In the genomic region with DNA sequence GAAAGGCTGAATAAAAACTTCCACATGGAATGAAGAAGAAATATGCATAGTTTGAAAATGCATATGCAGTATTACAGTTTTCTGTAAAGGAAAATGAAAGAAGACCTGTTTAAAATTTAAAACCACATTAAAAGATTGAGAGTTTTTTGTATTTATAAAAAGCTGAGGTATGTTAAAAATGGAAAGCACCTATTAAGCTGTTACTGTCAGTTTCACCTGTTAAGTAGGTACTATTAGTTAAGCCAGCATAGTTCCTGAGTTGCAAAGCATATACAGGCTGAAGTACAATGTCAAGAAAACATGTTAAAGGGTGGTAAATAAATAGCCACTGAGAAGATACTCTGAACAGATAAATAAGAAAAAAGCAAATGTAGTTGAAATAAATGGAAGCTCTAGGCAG, we compare ENCODE assay signal across 20 cellular contexts.
DNase-seq lines count a peak whose midpoint lies in the region; ATAC-seq and TF ChIP-seq lines count a peak whose summit lies in the region.
"Had no signal": no experiment of that assay in that cellular context is flagged by ENCODE, and none has a peak within 500 bp of the region (broad histone marks: within the 10 kb centered on the region; RNA-seq: fewer than 3 reads in every experiment).

No MANE protein-coding gene starts in this region.

- BruUV-seq in A673 (replicated peaks; lab: Mats Ljungman, UMichigan), result no TSS peak

- no peaks in the 10 kb centered on the region for H3K36me3 ChIP-seq in GM23248 (ENCODE audit: low read depth)
- H3K36me3 ChIP-seq in naive thymus-derived CD4-positive, alpha-beta T cell (ENCODE audit: control insufficient read depth in 2 of 3, insufficient read depth in 3 of 3, low read length in 3 of 3), result no peaks in the 10 kb centered on the region
- no peaks in the 10 kb centered on the region for H3K36me3 ChIP-seq in upper lobe of left lung
- H3K36me3 ChIP-seq in A673 (ENCODE audit: insufficient read depth, low read length, poor library complexity, severe bottlenecking), result no peaks in the 10 kb centered on the region
- H3K36me3 ChIP-seq: uterus had no signal

- H3K9me3 ChIP-seq in GM23248 (ENCODE audit: low read depth) (no peaks in the 10 kb centered on the region), upper lobe of left lung (no peaks in the 10 kb centered on the region), A673 (ENCODE audit: low read depth, low read length, poor library complexity, severe bottlenecking) (no peaks in the 10 kb centered on the region)
- no peaks in the 10 kb centered on the region for H3K9me3 ChIP-seq in naive thymus-derived CD4-positive, alpha-beta T cell (ENCODE audit: control insufficient read depth in 2 of 3, low read length in 3 of 3)
- H3K9me3 ChIP-seq: uterus had no signal

- ATAC-seq in activated CD8-positive, alpha-beta memory T cell treated with anti-CD3 and anti-CD28 coated beads, Interleukin-2, amount 10 ng/mL, durations not matched to agents 7 days and 5 days, result no peak
- no peak for ATAC-seq in activated T-helper 17 cell treated with anti-CD3 and anti-CD28 coated beads, Interleukin-2, amount 50 U/mL, for 72 hours (replicated peaks)
- ATAC-seq in naive thymus-derived CD4-positive, alpha-beta T cell, result peak; percentile 55
- ATAC-seq in upper lobe of left lung (ENCODE audit: low FRiP score in 2 of 2), result no peak
- ATAC-seq: left lobe of liver had no signal

- POLR2A ChIA-PET in naive thymus-derived CD4-positive, alpha-beta T cell (lab: Charles Lee), result interaction anchor here (0.7 kb wide), 1 partner anchor 174 kb away, joined by 3 read pairs; no protein-coding TSS in a partner anchor
- POLR2A ChIA-PET in A673 (lab: Charles Lee; ENCODE audit: low non-redundant PET), result interaction anchor here (0.6 kb wide), 1 partner anchor 23 kb away, joined by 3 read pairs; no protein-coding TSS in a partner anchor

- H4K20me1 ChIP-seq in GM23248 (ENCODE audit: insufficient read depth), result no peaks in the 10 kb centered on the region

- no peaks in the 10 kb centered on the region for H3K9me3 Mint-ChIP-seq in activated CD8-positive, alpha-beta memory T cell treated with anti-CD3 and anti-CD28 coated beads, Interleukin-2, amount 10 ng/mL, durations not matched to agents 7 days and 5 days (ENCODE audit: low read depth)
- no peaks in the 10 kb centered on the region for H3K9me3 Mint-ChIP-seq in activated T-helper 17 cell treated with anti-CD3 and anti-CD28 coated beads, Interleukin-2, amount 50 U/mL, for 72 hours
- H3K9me3 Mint-ChIP-seq in naive thymus-derived CD4-positive, alpha-beta T cell, result no peaks in the 10 kb centered on the region
- H3K9me3 Mint-ChIP-seq: brain, HFFc6 had no signal

- H3K4me1 ChIP-seq in GM23248 (ENCODE audit: insufficient read depth), result peaks cover 34% of the 10 kb centered on the region
- peaks cover 0 to 54% of the 10 kb centered on the region in 2 donors for H3K4me1 ChIP-seq in naive thymus-derived CD4-positive, alpha-beta T cell (ENCODE audit: control insufficient read depth in 2 of 2, insufficient read depth in 2 of 2, low read length in 2 of 2)
- peaks cover 6 to 33% (median 15%) of the 10 kb centered on the region in 4 donors for H3K4me1 ChIP-seq in upper lobe of left lung
- H3K4me1 ChIP-seq in A673 (ENCODE audit: insufficient read depth, low read length, poor library complexity, severe bottlenecking), result peaks cover 24% of the 10 kb centered on the region
- H3K4me1 ChIP-seq: uterus had no signal

- TF ChIP-seq EP300 in upper lobe of left lung (IDR thresholded peaks at IDR 0.05), result no peak

- H3K27ac ChIP-seq in GM23248 (peak overlapping the region; percentile 35), upper lobe of left lung (no peak overlapping the region), A673 (ENCODE audit: low read depth, low read length, poor library complexity, severe bottlenecking) (no peak overlapping the region)
- no peak overlapping the region for H3K27ac ChIP-seq in naive thymus-derived CD4-positive, alpha-beta T cell (ENCODE audit: low read depth, low read length)
- H3K27ac ChIP-seq: uterus had no signal

- no peaks in the 10 kb centered on the region for H3K9me2 ChIP-seq in GM23248 (ENCODE audit: insufficient read depth)

- peaks cover 83% of the 10 kb centered on the region for H3K4me1 Mint-ChIP-seq in activated CD8-positive, alpha-beta memory T cell treated with anti-CD3 and anti-CD28 coated beads, Interleukin-2, amount 10 ng/mL, durations not matched to agents 7 days and 5 days
- H3K4me1 Mint-ChIP-seq in activated T-helper 17 cell treated with anti-CD3 and anti-CD28 coated beads, Interleukin-2, amount 50 U/mL, for 72 hours, result peaks cover 56% of the 10 kb centered on the region
- H3K4me1 Mint-ChIP-seq in naive thymus-derived CD4-positive, alpha-beta T cell, result peaks cover 18 to 73% (median 31%) of the 10 kb centered on the region in 7 donors

- DNase-seq in activated CD8-positive, alpha-beta memory T cell treated with anti-CD3 and anti-CD28 coated beads, Interleukin-2, amount 10 ng/mL, durations not matched to agents 7 days and 5 days, result no peak
- DNase-seq in activated CD8-positive, alpha-beta memory T cell treated with anti-CD3 and anti-CD28 coated beads, Interleukin-2, amount 50 U/mL, for 4 hours, result no peak
- DNase-seq in GM23248 (no peak), upper lobe of left lung (no peak), A673 (ENCODE audit: low spot score) (no peak)
- DNase-seq in naive thymus-derived CD4-positive, alpha-beta T cell, result no peak
- no peak for DNase-seq in stimulated activated CD4-positive, alpha-beta T cell treated with anti-CD3 and anti-CD28 coated beads, Interleukin-1b, Interleukin-23, amount 100 ng/mL, for 48 hours
- DNase-seq: activated CD4-positive, CD25-positive, alpha-beta regulatory T cell treated with anti-CD3 and anti-CD28 coated beads, Interleukin-2, amount 50 U/mL, for 72 hours; activated effector memory CD4-positive, alpha-beta T cell treated with Interleukin-2 at 50 U/mL for 16 hours; effector CD8-positive, alpha-beta T cell; GDM1; HFFc6; hypothalamus; NCI-H1092; NCI-H748 treated with DMSO at 0.1 percent for 48 hours; uterus had no signal

- intact Hi-C loops in naive thymus-derived CD4-positive, alpha-beta T cell (cut with micrococcal nuclease), result loop anchor here in 1 of 2 donors (1.0 kb wide), 1 partner anchor 9 kb away; no protein-coding TSS in a partner anchor
- intact Hi-C loops in A673 (cut with micrococcal nuclease; ENCODE audit: unreplicated experiment), result no loop called here

- peaks cover 84% of the 10 kb centered on the region for H3K79me2 ChIP-seq in GM23248 (ENCODE audit: insufficient read depth)

- no peak overlapping the region for H3K4me3 ChIP-seq in GM23248
- H3K4me3 ChIP-seq in naive thymus-derived CD4-positive, alpha-beta T cell (ENCODE audit: low read length), result no peak overlapping the region
- no peak overlapping the region for H3K4me3 ChIP-seq in upper lobe of left lung
- no peak overlapping the region for H3K4me3 ChIP-seq in A673 (ENCODE audit: low read depth, low read length, poor library complexity, severe bottlenecking)
- H3K4me3 ChIP-seq: skin epidermis, uterus had no signal

- in situ Hi-C loops in GM23248 (cut with MboI), result no loop called here

- no peak overlapping the region for H2AFZ ChIP-seq in GM23248

- no peaks in the 10 kb centered on the region for H3K27me3 ChIP-seq in GM23248 (replicated peaks; ENCODE audit: insufficient read depth)
- no peaks in the 10 kb centered on the region for H3K27me3 ChIP-seq in naive thymus-derived CD4-positive, alpha-beta T cell (ENCODE audit: control insufficient read depth in 2 of 2, insufficient read depth in 2 of 2, low read length in 2 of 2)
- no peaks in the 10 kb centered on the region for H3K27me3 ChIP-seq in upper lobe of left lung
- H3K27me3 ChIP-seq in A673 (replicated peaks; ENCODE audit: insufficient read depth, low read depth, low read length, poor library complexity), result no peaks in the 10 kb centered on the region
- H3K27me3 ChIP-seq: uterus had no signal

- TF ChIP-seq CTCF in upper lobe of left lung (IDR thresholded peaks at IDR 0.05), result no peak
- no peak for TF ChIP-seq CTCF in A673 (conservative IDR thresholded peaks at IDR 0.05; ENCODE audit: low read depth, low read length)

- peak overlapping the region; percentile 37 for H3K4me3 Mint-ChIP-seq in activated CD8-positive, alpha-beta memory T cell treated with anti-CD3 and anti-CD28 coated beads, Interleukin-2, amount 10 ng/mL, durations not matched to agents 7 days and 5 days
- H3K4me3 Mint-ChIP-seq in activated T-helper 17 cell treated with anti-CD3 and anti-CD28 coated beads, Interleukin-2, amount 50 U/mL, for 72 hours, result peak overlapping the region; percentile 57
- peak overlapping the region in 1 of 10 donors; percentile 59 for H3K4me3 Mint-ChIP-seq in naive thymus-derived CD4-positive, alpha-beta T cell
- H3K4me3 Mint-ChIP-seq: brain had no signal

- H3K36me3 Mint-ChIP-seq in activated CD8-positive, alpha-beta memory T cell treated with anti-CD3 and anti-CD28 coated beads, Interleukin-2, amount 10 ng/mL, durations not matched to agents 7 days and 5 days, result peaks cover 28% of the 10 kb centered on the region
- peaks cover 31% of the 10 kb centered on the region for H3K36me3 Mint-ChIP-seq in activated T-helper 17 cell treated with anti-CD3 and anti-CD28 coated beads, Interleukin-2, amount 50 U/mL, for 72 hours (ENCODE audit: low read depth)
- H3K36me3 Mint-ChIP-seq in naive thymus-derived CD4-positive, alpha-beta T cell, result peaks cover 0 to 30% (median 3%) of the 10 kb centered on the region in 5 donors

- H3K9ac ChIP-seq in GM23248, result no peak overlapping the region

- CTCF ChIA-PET in activated CD8-positive, alpha-beta memory T cell treated with anti-CD3 and anti-CD28 coated beads, Interleukin-2, amount 10 ng/mL, durations not matched to agents 7 days and 5 days (lab: Charles Lee), result interaction anchor here (0.8 to 4.8 kb wide), 8 partner anchors 8 to 360 kb away, joined by 3 to 20 read pairs (median 3); no protein-coding TSS in a partner anchor
- CTCF ChIA-PET in naive thymus-derived CD4-positive, alpha-beta T cell (lab: Charles Lee), result interaction anchor here (0.6 kb wide), 1 partner anchor 282 kb away, joined by 3 read pairs; no protein-coding TSS in a partner anchor
- CTCF ChIA-PET in A673 (lab: Charles Lee), result no interaction called here

- no peak overlapping the region for H3K4me2 ChIP-seq in GM23248 (ENCODE audit: unreplicated experiment)

- H3F3A ChIP-seq in GM23248 (ENCODE audit: insufficient read depth), result peaks cover 44% of the 10 kb centered on the region

- no peak for TF ChIP-seq POLR2A in upper lobe of left lung (IDR thresholded peaks at IDR 0.05)

- no peaks in the 10 kb centered on the region for H3K27me3 Mint-ChIP-seq in activated CD8-positive, alpha-beta memory T cell treated with anti-CD3 and anti-CD28 coated beads, Interleukin-2, amount 10 ng/mL, durations not matched to agents 7 days and 5 days
- no peaks in the 10 kb centered on the region for H3K27me3 Mint-ChIP-seq in activated T-helper 17 cell treated with anti-CD3 and anti-CD28 coated beads, Interleukin-2, amount 50 U/mL, for 72 hours
- H3K27me3 Mint-ChIP-seq in naive thymus-derived CD4-positive, alpha-beta T cell, result no peaks in the 10 kb centered on the region
- H3K27me3 Mint-ChIP-seq: brain had no signal

- H3K27ac Mint-ChIP-seq in activated CD8-positive, alpha-beta memory T cell treated with anti-CD3 and anti-CD28 coated beads, Interleukin-2, amount 10 ng/mL, durations not matched to agents 7 days and 5 days, result peak overlapping the region; percentile 85
- H3K27ac Mint-ChIP-seq in activated T-helper 17 cell treated with anti-CD3 and anti-CD28 coated beads, Interleukin-2, amount 50 U/mL, for 72 hours, result peak overlapping the region; percentile 89
- H3K27ac Mint-ChIP-seq in naive thymus-derived CD4-positive, alpha-beta T cell, result peak overlapping the region in 2 of 9 donors; percentile 56 to 79
- H3K27ac Mint-ChIP-seq: brain had no signal
